ENCODE assay signal across 10 cellular contexts in genomic region chr17:50146230-50146926, GRCh38. TPM values are rescaled to one million over a fixed set of nuclear protein-coding genes. Genes with fewer than 3 reads are reported as not detected.
A peak's percentile ranks its signal among the peaks of the same experiment; 100 is the strongest.
DNase-seq lines count a peak whose midpoint lies in the region; ATAC-seq, FAIRE-seq and TF ChIP-seq lines count a peak whose summit lies in the region.
"Had no signal": no experiment of that assay in that cellular context is flagged by ENCODE, and none has a peak within 500 bp of the region (broad histone marks: within the 10 kb centered on the region; RNA-seq: fewer than 3 reads in every experiment).

No MANE protein-coding gene starts in this region.

- BruUV-seq in endothelial cell of umbilical vein (replicated peaks; lab: Mats Ljungman, UMichigan): no TSS peak

- POLR2A ChIA-PET in endothelial cell of umbilical vein (lab: Charles Lee): no interaction called here

- peak; percentile 49 for DNase-seq in D341Med (ENCODE audit: low spot score)
- DNase-seq in endothelial cell of umbilical vein (ENCODE audit: low read depth, low spot score): no peak
- DNase-seq in psoas muscle: peak in 1 of 2 donors; percentile 39
- DNase-seq in AML-193 (lab: John Stamatoyannopoulos, UW): no peak
- DNase-seq: NCI-H1048 had no signal

- ATAC-seq in psoas muscle: no peak
- ATAC-seq in HG03565 (IDR thresholded peaks at IDR 0.05; ENCODE audit: unreplicated experiment): no peak
- no peak for ATAC-seq in GM21717 (IDR thresholded peaks at IDR 0.05; ENCODE audit: unreplicated experiment)
- no peak for ATAC-seq in HG02763 (IDR thresholded peaks at IDR 0.05; ENCODE audit: unreplicated experiment)
- ATAC-seq: mucosa of descending colon had no signal

- CTCF ChIA-PET in endothelial cell of umbilical vein (lab: Charles Lee): interaction anchor here (0.9 to 4.1 kb wide), 10 partner anchors 10 to 119 kb away, joined by 3 to 21 read pairs (median 4); partner anchors contain the start of gene SAMD14

- H3K4me3 ChIP-seq in SU-DHL-6 (ENCODE audit: insufficient read depth, low read length, poor library complexity, severe bottlenecking) (no peak overlapping the region), endothelial cell of umbilical vein (replicated peaks in 1 of 3; ENCODE audit: insufficient read depth in 1 of 3, low read depth in 1 of 3, low read length in 3 of 3) (no peak overlapping the region), psoas muscle (peak overlapping the region; percentile 84)
- H3K4me3 ChIP-seq: mucosa of descending colon had no signal

- no peaks in the 10 kb centered on the region for H3K36me3 ChIP-seq in SU-DHL-6 (ENCODE audit: low read length)
- peaks cover 0 to 30% of the 10 kb centered on the region in 2 experiments for H3K36me3 ChIP-seq in endothelial cell of umbilical vein (ENCODE audit: control insufficient read depth in 2 of 2, extremely low read depth in 1 of 2, insufficient read depth in 2 of 2, low read length in 2 of 2)
- peaks cover 7 to 39% of the 10 kb centered on the region in 2 donors for H3K36me3 ChIP-seq in psoas muscle (ENCODE audit: insufficient read depth in 1 of 2, low read depth in 1 of 2)

- H3K9me2 ChIP-seq in SU-DHL-6 (replicated peaks; ENCODE audit: insufficient read depth, low read length): no peaks in the 10 kb centered on the region

- H3K27me3 ChIP-seq in SU-DHL-6 (ENCODE audit: low read length) (no peaks in the 10 kb centered on the region), endothelial cell of umbilical vein (ENCODE audit: control insufficient read depth in 2 of 2, insufficient read depth in 2 of 2, low read length in 2 of 2) (no peaks in the 10 kb centered on the region), psoas muscle (ENCODE audit: insufficient read depth in 3 of 3, low read length in 2 of 3) (no peaks in the 10 kb centered on the region)

- peak overlapping the region; percentile 100 for H3K4me2 ChIP-seq in SU-DHL-6 (ENCODE audit: low read depth, low read length, poor library complexity, severe bottlenecking)
- H3K4me2 ChIP-seq in endothelial cell of umbilical vein (ENCODE audit: insufficient read depth, low read length): peak overlapping the region; percentile 82

- no peak for TF ChIP-seq POLR2A in endothelial cell of umbilical vein (IDR thresholded peaks at IDR 0.05; ENCODE audit: low read depth, low read length)

- H3K4me1 ChIP-seq in endothelial cell of umbilical vein (ENCODE audit: control insufficient read depth, extremely low read depth, insufficient read depth, low read length): peaks cover 38% of the 10 kb centered on the region
- H3K4me1 ChIP-seq in psoas muscle: peaks cover 42% of the 10 kb centered on the region

- no peak for TF ChIP-seq CTCF in SU-DHL-6 (IDR thresholded peaks at IDR 0.05; ENCODE audit: insufficient read depth, low read length, poor library complexity, severe bottlenecking)
- TF ChIP-seq CTCF in endothelial cell of umbilical vein (IDR thresholded peaks at IDR 0.05; ENCODE audit: extremely low read depth in 1 of 2, insufficient read depth in 1 of 2, low read depth in 1 of 2, low read length in 2 of 2): peak in 1 of 2 donors; percentile 16
- TF ChIP-seq CTCF in psoas muscle (IDR thresholded peaks at IDR 0.05): no peak

- H4K20me1 ChIP-seq in SU-DHL-6 (ENCODE audit: low read depth, low read length): no peaks in the 10 kb centered on the region
- no peaks in the 10 kb centered on the region for H4K20me1 ChIP-seq in endothelial cell of umbilical vein (replicated peaks; ENCODE audit: control insufficient read depth, extremely low read depth, insufficient read depth, low read length)

- H3K79me2 ChIP-seq in SU-DHL-6 (ENCODE audit: insufficient read depth, low read length) (peaks cover 41% of the 10 kb centered on the region), endothelial cell of umbilical vein (ENCODE audit: control insufficient read depth, insufficient read depth, low read length) (peaks cover 83% of the 10 kb centered on the region)

- no peak for FAIRE-seq in endothelial cell of umbilical vein (lab: Jason Lieb, UNC)

- H3K9me3 ChIP-seq in SU-DHL-6 (ENCODE audit: insufficient read depth, low read length): no peaks in the 10 kb centered on the region
- no peaks in the 10 kb centered on the region for H3K9me3 ChIP-seq in endothelial cell of umbilical vein (replicated peaks; ENCODE audit: control insufficient read depth, insufficient read depth, low read length)
- H3K9me3 ChIP-seq in psoas muscle: no peaks in the 10 kb centered on the region
- H3K9me3 ChIP-seq: mucosa of descending colon had no signal

- peak overlapping the region; percentile 96; the same call in 1 of the 2 replicates for H3K9ac ChIP-seq in SU-DHL-6 (ENCODE audit: low read length)
- no peak overlapping the region for H3K9ac ChIP-seq in endothelial cell of umbilical vein (replicated peaks; ENCODE audit: extremely low read depth, insufficient read depth, low read length)

- WGBS in psoas muscle, 3 donors: 47 to 63% (median 55%) methylated on average over 10 of the region's 10 CpGs

- intact Hi-C loops in endothelial cell of umbilical vein (cut with micrococcal nuclease) (no loop called here), psoas muscle (cut with DNase I) (loop anchor here in 1 of 2 donors (5.0 kb wide), 1 partner anchor 34 kb away; no protein-coding TSS in a partner anchor)

- H3F3A ChIP-seq in SU-DHL-6 (ENCODE audit: insufficient read depth): no peaks in the 10 kb centered on the region; the same call in 1 of the 2 replicates

- dilution Hi-C loops in endothelial cell of umbilical vein (cut with MboI; ENCODE audit: extremely low pct_ligation_motif_present, low sequenced_read_pairs): no loop called here

- H3K9me1 ChIP-seq in endothelial cell of umbilical vein (replicated peaks; ENCODE audit: control insufficient read depth, extremely low read depth, insufficient read depth, low read length): no peaks in the 10 kb centered on the region

- peak overlapping the region; percentile 95 for H3K27ac ChIP-seq in SU-DHL-6 (ENCODE audit: low read depth, low read length)
- no peak overlapping the region for H3K27ac ChIP-seq in endothelial cell of umbilical vein (ENCODE audit: insufficient read depth, low read depth, low read length)
- H3K27ac ChIP-seq in psoas muscle: peak overlapping the region; percentile 83

- H2AFZ ChIP-seq in SU-DHL-6 (ENCODE audit: low read depth, low read length, severe bottlenecking) (no peak overlapping the region), endothelial cell of umbilical vein (ENCODE audit: low read depth, low read length) (no peak overlapping the region)

RNA-seq across cellular contexts. Expression of gene PPP1R9B, which starts 4.1 kb away (rescaled TPM):
- total RNA-seq in endothelial cell of umbilical vein: 58.3 and 60.2 TPM in 2 replicates
- polyA plus RNA-seq in endothelial cell of umbilical vein: 17.7 and 20.1 TPM in 2 replicates
- 16.0 and 16.9 TPM in 2 replicates for polyA plus RNA-seq in endothelial cell of umbilical vein (2011; cell fraction: cytosol; rRNA removed)
- 34.5 and 47.2 TPM in 2 replicates for polyA plus RNA-seq in endothelial cell of umbilical vein (2011; cell fraction: nucleus; rRNA removed)
- polyA plus RNA-seq in endothelial cell of umbilical vein (2012): 29.3 and 35.0 TPM in 2 replicates
- polyA minus RNA-seq in endothelial cell of umbilical vein: 19.7 and 28.9 TPM in 2 replicates
- polyA minus RNA-seq in endothelial cell of umbilical vein (2011; cell fraction: cytosol; rRNA and poly(A)+ RNA removed): 23.5 TPM
- 7.6 and 14.2 TPM in 2 replicates for polyA minus RNA-seq in endothelial cell of umbilical vein (2011; cell fraction: nucleus; rRNA and poly(A)+ RNA removed)
- total RNA-seq in psoas muscle: 10 to 100 TPM; 15.1 to 26.5 (median 18.4) TPM
- 10 to 100 TPM in 2 of 3 donors, 1 to 10 TPM in 1; 7.0 to 11.3 (median 11.0) TPM for polyA plus RNA-seq in psoas muscle

RNA-seq across cellular contexts. Expression of gene SAMD14, which starts 16.4 kb away (rescaled TPM):
- total RNA-seq in endothelial cell of umbilical vein: 15.6 and 16.1 TPM in 2 replicates
- 6.8 and 9.6 TPM in 2 replicates for polyA plus RNA-seq in endothelial cell of umbilical vein
- polyA plus RNA-seq in endothelial cell of umbilical vein (2011; cell fraction: cytosol; rRNA removed): 3.5 and 5.3 TPM in 2 replicates
- polyA plus RNA-seq in endothelial cell of umbilical vein (2011; cell fraction: nucleus; rRNA removed): 18.2 and 24.4 TPM in 2 replicates
- polyA plus RNA-seq in endothelial cell of umbilical vein (2012): 6.7 and 12.8 TPM in 2 replicates
- 5.2 and 7.0 TPM in 2 replicates for polyA minus RNA-seq in endothelial cell of umbilical vein
- not detected for polyA minus RNA-seq in endothelial cell of umbilical vein (2011; cell fraction: cytosol; rRNA and poly(A)+ RNA removed)
- polyA minus RNA-seq in endothelial cell of umbilical vein (2011; cell fraction: nucleus; rRNA and poly(A)+ RNA removed): 5.3 and 9.3 TPM in 2 replicates
- 1 to 10 TPM in 3 of 4 donors, under 1 TPM in 1; 0.55 to 2.7 (median 1.3) TPM for total RNA-seq in psoas muscle
- 1 to 10 TPM in 1 of 3 donors, under 1 TPM in 2; 0.64 to 1.3 (median 0.98) TPM for polyA plus RNA-seq in psoas muscle

RNA-seq across cellular contexts. Expression of gene SGCA, which starts 19.4 kb away (rescaled TPM):
- not detected in 2 replicates for total RNA-seq in endothelial cell of umbilical vein
- polyA plus RNA-seq in endothelial cell of umbilical vein: not detected in 2 replicates
- polyA plus RNA-seq in endothelial cell of umbilical vein (2011; cell fraction: cytosol; rRNA removed): not detected in 2 replicates
- not detected in 2 replicates for polyA plus RNA-seq in endothelial cell of umbilical vein (2011; cell fraction: nucleus; rRNA removed)
- not detected in 2 replicates for polyA plus RNA-seq in endothelial cell of umbilical vein (2012)
- not detected in 2 replicates for polyA minus RNA-seq in endothelial cell of umbilical vein
- polyA minus RNA-seq in endothelial cell of umbilical vein (2011; cell fraction: cytosol; rRNA and poly(A)+ RNA removed): not detected
- not detected in 2 replicates for polyA minus RNA-seq in endothelial cell of umbilical vein (2011; cell fraction: nucleus; rRNA and poly(A)+ RNA removed)
- total RNA-seq in psoas muscle: 100 to 1,000 TPM; 245 to 291 (median 266) TPM
- 100 to 1,000 TPM; 120 to 254 (median 151) TPM for polyA plus RNA-seq in psoas muscle

RNA-seq across cellular contexts. Expression of gene PDK2, which starts 51.2 kb away (rescaled TPM):
- total RNA-seq in endothelial cell of umbilical vein: 17.4 and 21.3 TPM in 2 replicates
- polyA plus RNA-seq in endothelial cell of umbilical vein: 114 and 142 TPM in 2 replicates
- polyA plus RNA-seq in endothelial cell of umbilical vein (2011; cell fraction: cytosol; rRNA removed): 55.0 and 58.8 TPM in 2 replicates
- polyA plus RNA-seq in endothelial cell of umbilical vein (2011; cell fraction: nucleus; rRNA removed): 35.9 and 46.0 TPM in 2 replicates
- polyA plus RNA-seq in endothelial cell of umbilical vein (2012): 18.9 and 24.0 TPM in 2 replicates
- polyA minus RNA-seq in endothelial cell of umbilical vein: 45.9 and 79.9 TPM in 2 replicates
- polyA minus RNA-seq in endothelial cell of umbilical vein (2011; cell fraction: cytosol; rRNA and poly(A)+ RNA removed): 43.0 TPM
- 26.8 and 33.9 TPM in 2 replicates for polyA minus RNA-seq in endothelial cell of umbilical vein (2011; cell fraction: nucleus; rRNA and poly(A)+ RNA removed)
- total RNA-seq in psoas muscle: 100 to 1,000 TPM in 2 of 4 donors, 10 to 100 TPM in 2; 79.3 to 213 (median 110) TPM
- polyA plus RNA-seq in psoas muscle: 10 to 100 TPM; 50.3 to 99.4 (median 55.2) TPM

RNA-seq across cellular contexts. Expression of gene COL1A1, which starts 55.1 kb away (rescaled TPM):
- total RNA-seq in endothelial cell of umbilical vein (0.07 and 0.23 TPM in 2 replicates), psoas muscle (10 to 100 TPM; 10.2 to 46.6 (median 18.7) TPM)
- polyA plus RNA-seq in endothelial cell of umbilical vein (0.02 and 0.07 TPM in 2 replicates), psoas muscle (1 to 10 TPM; 2.3 to 5.4 (median 3.3) TPM)
- polyA plus RNA-seq in endothelial cell of umbilical vein (2011; cell fraction: cytosol; rRNA removed): 0.09 and 0.27 TPM in 2 replicates
- 0.34 and 2.0 TPM in 2 replicates for polyA plus RNA-seq in endothelial cell of umbilical vein (2011; cell fraction: nucleus; rRNA removed)
- 0.35 and 2.1 TPM in 2 replicates for polyA plus RNA-seq in endothelial cell of umbilical vein (2012)
- 0.19 and 0.38 TPM in 2 replicates for polyA minus RNA-seq in endothelial cell of umbilical vein
- 18.7 TPM for polyA minus RNA-seq in endothelial cell of umbilical vein (2011; cell fraction: cytosol; rRNA and poly(A)+ RNA removed)
- 0.14 and 1.6 TPM in 2 replicates for polyA minus RNA-seq in endothelial cell of umbilical vein (2011; cell fraction: nucleus; rRNA and poly(A)+ RNA removed)

Comparison
In these comparisons a context has a peak if more than half of its experiments do, and no peak if none do; other contexts are left out.
1. RNA of gene SGCA, which starts 19.4 kb away (total RNA-seq): 245 to 291 TPM in psoas muscle; not detected in endothelial cell of umbilical vein; every median in the first group is over 100 times any median in the second.